19 cellular contexts compared by ENCODE assay signal in genomic region chr5:77103457-77103856, GRCh38.
"Had no signal": no experiment of that assay in that cellular context is flagged by ENCODE, and none has a peak within 500 bp of the region (broad histone marks: within the 10 kb centered on the region; RNA-seq: fewer than 3 reads in every experiment).

No MANE protein-coding gene starts in this region.

- H3K4me1 ChIP-seq: parathyroid adenoma, psoas muscle, testis had no signal

- H3K9me3 ChIP-seq: psoas muscle, testis had no signal

- H3K27me3 Mint-ChIP-seq: naive thymus-derived CD4-positive, alpha-beta T cell; stimulated activated naive CD8-positive, alpha-beta T cell treated with anti-CD3 and anti-CD28 coated beads, Interleukin-15, Interleukin-2, amounts not matched to agents 100 ng/mL and 50 ng/mL, for 24 hours had no signal

- H3K27me3 ChIP-seq: dorsolateral prefrontal cortex, hepatocyte, testis had no signal

- H3K27ac Mint-ChIP-seq: naive thymus-derived CD4-positive, alpha-beta T cell; nephron progenitor cell; stimulated activated effector memory CD8-positive, alpha-beta T cell treated with anti-CD3 and anti-CD28 coated beads, Interleukin-12 subunit alpha, Interleukin-12 subunit beta, amount 100 ng/mL, for 72 hours; stimulated activated naive CD8-positive, alpha-beta T cell treated with anti-CD3 and anti-CD28 coated beads, Interleukin-15, Interleukin-2, amounts not matched to agents 100 ng/mL and 50 ng/mL, for 24 hours had no signal

- DNase-seq: central memory CD4-positive, alpha-beta T cell; cortex of kidney; dorsolateral prefrontal cortex; effector CD8-positive, alpha-beta T cell; foreskin melanocyte; head of caudate nucleus; kidney glomerular epithelial cell; mammary epithelial cell; naive thymus-derived CD4-positive, alpha-beta T cell; nephron progenitor cell; psoas muscle; stimulated activated CD4-positive, alpha-beta T cell treated with anti-CD3 and anti-CD28 coated beads, Interleukin-4, amount 100 ng/mL, for 1 hour; stimulated activated CD8-positive, alpha-beta memory T cell treated with anti-CD3 and anti-CD28 coated beads, Interleukin-4, amount 100 ng/mL, for 48 hours; testis; trophoblast cell had no signal

- ATAC-seq: naive thymus-derived CD4-positive, alpha-beta T cell; stimulated activated effector memory CD8-positive, alpha-beta T cell treated with anti-CD3 and anti-CD28 coated beads, Interleukin-12 subunit alpha, Interleukin-12 subunit beta, amount 100 ng/mL, for 72 hours had no signal

- H3K4me3 ChIP-seq: dorsolateral prefrontal cortex, hepatocyte, psoas muscle, testis had no signal

- H3K27ac ChIP-seq: dorsolateral prefrontal cortex, hepatocyte, parathyroid adenoma, psoas muscle had no signal

- H3K9me3 Mint-ChIP-seq: stimulated activated effector memory CD8-positive, alpha-beta T cell treated with anti-CD3 and anti-CD28 coated beads, Interleukin-12 subunit alpha, Interleukin-12 subunit beta, amount 100 ng/mL, for 72 hours; stimulated activated naive CD8-positive, alpha-beta T cell treated with anti-CD3 and anti-CD28 coated beads, Interleukin-15, Interleukin-2, amounts not matched to agents 100 ng/mL and 50 ng/mL, for 24 hours had no signal

- H3K36me3 Mint-ChIP-seq: stimulated activated effector memory CD8-positive, alpha-beta T cell treated with anti-CD3 and anti-CD28 coated beads, Interleukin-12 subunit alpha, Interleukin-12 subunit beta, amount 100 ng/mL, for 72 hours had no signal

- H3K4me1 Mint-ChIP-seq: naive thymus-derived CD4-positive, alpha-beta T cell; nephron progenitor cell; stimulated activated effector memory CD8-positive, alpha-beta T cell treated with anti-CD3 and anti-CD28 coated beads, Interleukin-12 subunit alpha, Interleukin-12 subunit beta, amount 100 ng/mL, for 72 hours had no signal

- H3K4me3 Mint-ChIP-seq: naive thymus-derived CD4-positive, alpha-beta T cell; nephron progenitor cell; stimulated activated effector memory CD8-positive, alpha-beta T cell treated with anti-CD3 and anti-CD28 coated beads, Interleukin-12 subunit alpha, Interleukin-12 subunit beta, amount 100 ng/mL, for 72 hours; stimulated activated naive CD8-positive, alpha-beta T cell treated with anti-CD3 and anti-CD28 coated beads, Interleukin-15, Interleukin-2, amounts not matched to agents 100 ng/mL and 50 ng/mL, for 24 hours had no signal
